In the genomic region with DNA sequence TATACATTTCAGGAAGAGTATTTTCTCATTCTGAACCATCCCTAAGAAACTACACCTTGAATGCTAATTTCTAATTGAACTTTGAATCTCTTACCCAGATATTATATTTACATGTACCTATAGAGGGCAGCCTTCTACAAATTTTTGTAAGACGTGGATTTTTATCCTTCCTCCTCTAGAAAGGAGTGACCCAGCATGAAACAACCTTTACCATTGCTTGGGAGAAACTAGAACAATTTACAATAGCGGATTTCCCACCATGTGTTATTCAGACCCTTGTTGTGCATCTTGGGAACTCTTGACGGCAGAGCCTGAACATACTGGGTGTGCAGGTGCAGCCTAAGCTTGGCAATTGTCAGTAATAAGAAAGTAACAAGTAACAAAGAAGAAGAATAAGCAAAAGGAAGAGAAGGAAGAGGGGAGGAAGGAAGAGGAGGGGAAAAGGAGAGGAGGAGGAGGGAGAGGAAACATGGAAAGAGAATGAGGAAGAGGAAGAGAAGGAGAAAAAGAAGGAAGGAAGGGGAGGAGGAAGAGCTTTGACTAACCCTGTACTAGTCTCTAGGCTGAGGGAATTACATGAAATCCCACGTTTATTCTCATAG, we compare ENCODE assay signal across 8 cellular contexts. TPM values are rescaled to one million over a fixed set of nuclear protein-coding genes. Genes with fewer than 3 reads are reported as not detected.
A peak's percentile ranks its signal among the peaks of the same experiment; 100 is the strongest.
DNase-seq lines count a peak whose midpoint lies in the region; ATAC-seq, FAIRE-seq and TF ChIP-seq lines count a peak whose summit lies in the region.

No MANE protein-coding gene starts in this region.

- no peaks in the 10 kb centered on the region for H3K9me1 ChIP-seq in K562 (ENCODE audit: control insufficient read depth, insufficient read depth, low read length)

- peak overlapping the region in 2 of 5 donors; percentile 18 to 52 for H3K4me3 Mint-ChIP-seq in immature natural killer cell

- H3K27ac ChIP-seq in K562 (ENCODE audit: extremely low read depth, low read depth, low read length): no peak overlapping the region

- no peaks in the 10 kb centered on the region; a peak in 2 of 5 replicates for H3K4me1 ChIP-seq in K562 (replicated peaks in 1 of 2; ENCODE audit: control insufficient read depth in 2 of 2, insufficient read depth in 2 of 2, low read length in 2 of 2)

- in situ Hi-C loops in K562 (cut with MboI): no loop called here

- POLR2A ChIA-PET in K562 (lab: Yijun Ruan, JAX): no interaction called here

- H3K79me2 ChIP-seq in K562 (ENCODE audit: control insufficient read depth, insufficient read depth, low read length): no peaks in the 10 kb centered on the region

- no peaks in the 10 kb centered on the region for H3K36me3 Mint-ChIP-seq in immature natural killer cell

- no peak overlapping the region for H3K4me3 ChIP-seq in K562

- no peaks in the 10 kb centered on the region for H4K20me1 ChIP-seq in K562 (replicated peaks; ENCODE audit: control insufficient read depth, insufficient read depth, low read length)

- CTCF ChIA-PET in K562 (lab: Yijun Ruan, JAX; ENCODE audit: low intra/inter-chr PET ratio): interaction anchor here (0.6 to 1.8 kb wide), 9 partner anchors 25 to 883 kb away, joined by 3 to 8 read pairs (median 4); no protein-coding TSS in a partner anchor

- no peak overlapping the region for H3K27ac Mint-ChIP-seq in immature natural killer cell

- H3K4me2 ChIP-seq in K562 (ENCODE audit: insufficient read depth, low read length): no peak overlapping the region

- DNase-seq in SIG-M5 treated with dmso at 0.1 percent for 504 hours (lab: John Stamatoyannopoulos, UW; ENCODE audit: unreplicated experiment) (peak; percentile 50), SIG-M5 (lab: John Stamatoyannopoulos, UW) (no peak), NCI-H460 (ENCODE audit: extremely low read depth, low read depth) (peak; percentile 23), K562 (ENCODE audit: extremely low read depth in 1 of 4, low spot score in 3 of 4) (peak in 2 of 4 experiments; percentile 10 to 16), immature natural killer cell (peak; percentile 33 to 39 (median 34)), superior temporal gyrus (ENCODE audit: extremely low spot score) (peak; percentile 73), NCI-H2227 treated with DMSO at 0.1 percent for 48 hours (lab: John Stamatoyannopoulos, UW) (no peak)

- peak; percentile 33 to 67 (median 45); a peak in 4 of 6 replicates for TF ChIP-seq CTCF in K562 (IDR thresholded peaks at IDR 0.05 in 2 of 3, conservative IDR thresholded peaks at IDR 0.05 in 1 of 3; ENCODE audit: insufficient read depth in 2 of 3, low read depth in 1 of 3, low read length in 3 of 3)

- H3K9me3 Mint-ChIP-seq in immature natural killer cell: peaks cover 0 to 3% (median 0%) of the 10 kb centered on the region in 6 donors

- no TSS peak for BruUV-seq in K562 (replicated peaks; lab: Mats Ljungman, UMichigan)

- H3K27me3 Mint-ChIP-seq in immature natural killer cell (ENCODE audit: low read depth in 3 of 3): peaks cover 0 to 4% (median 4%) of the 10 kb centered on the region in 3 donors

- H3K9me3 ChIP-seq in K562 (replicated peaks; ENCODE audit: control insufficient read depth, insufficient read depth, low read depth, low read length): no peaks in the 10 kb centered on the region

- no peak for TF ChIP-seq EP300 in K562 (IDR thresholded peaks at IDR 0.05; ENCODE audit: low read length)

- no peak overlapping the region for H2AFZ ChIP-seq in K562 (ENCODE audit: low read depth, low read length)

- WGBS in K562 (ENCODE audit: insufficient coverage, low coverage, missing lambda C conversion rate): 0% methylated on average over 4 of the region's 4 CpGs

- no peaks in the 10 kb centered on the region for H3K36me3 ChIP-seq in K562 (ENCODE audit: control insufficient read depth, insufficient read depth, low read length)

- TF ChIP-seq POLR2A in K562 (conservative IDR thresholded peaks at IDR 0.05): no peak

- TF ChIP-seq RAD21 in K562 (CRISPR knock-in tag; conservative IDR thresholded peaks at IDR 0.05 in 1 of 2, IDR thresholded peaks at IDR 0.05 in 1 of 2): peak; percentile 57 to 68

- no peak for FAIRE-seq in K562 (lab: Jason Lieb, UNC)

- no peaks in the 10 kb centered on the region for H3K27me3 ChIP-seq in K562 (ENCODE audit: control insufficient read depth in 2 of 2, insufficient read depth in 2 of 2, low read length in 2 of 2)

- ATAC-seq in HG02642 (IDR thresholded peaks at IDR 0.05; ENCODE audit: poor library complexity, unreplicated experiment) (peak; percentile 62), K562 (peak; percentile 77)

- peaks cover 24 to 32% of the 10 kb centered on the region in 2 donors for H3K4me1 Mint-ChIP-seq in immature natural killer cell

- intact Hi-C loops in K562 (cut with micrococcal nuclease): loop anchor here (1.0 to 10.0 kb wide), 7 partner anchors 48 to 875 kb away; no protein-coding TSS in a partner anchor

- no peak overlapping the region for H3K9ac ChIP-seq in K562 (ENCODE audit: insufficient read depth in 1 of 2, low read depth in 2 of 2, low read length in 2 of 2)

RNA-seq across cellular contexts. Expression of a gene that starts 10.8 kb away (rescaled TPM):
- total RNA-seq in NCI-H460 (2014; rRNA removed; shearing (Covaris generic)): not detected in 2 replicates
- not detected in 2 replicates for polyA plus RNA-seq in NCI-H460 (2014; cell fraction: nucleus; rRNA removed)
- total RNA-seq in K562 (2011; cell fraction: chromatin; rRNA removed; ENCODE audit: low replicate concordance): not detected in 2 replicates
- total RNA-seq in K562 (2011; cell fraction: nucleolus; rRNA removed): not detected in 2 replicates
- not detected in 2 replicates for total RNA-seq in K562 (2011; cell fraction: nucleoplasm; rRNA removed)
- total RNA-seq in K562 (2014; rRNA removed) (not detected in 2 replicates), K562 (2014; rRNA removed; fragmentation: Illumina TruSeq; extraction: Trizol) (not detected in 2 replicates), K562 (2015; rRNA removed; fragmentation: Illumina TruSeq; extraction: Trizol) (not detected in 2 replicates), K562 (2021) (not detected in 2 replicates)
- polyA plus RNA-seq in K562 (2011; rRNA removed) (not detected in 2 replicates), K562 (2014; fragmentation: Illumina TruSeq; extraction: Trizol) (not detected in 2 replicates), K562 (2014; fragmentation: Nextera tagmentation; extraction: Ambion mirVana) (not detected), K562 (2014; rRNA removed) (not detected in 2 replicates), immature natural killer cell (not detected)
- not detected in 2 replicates for polyA plus RNA-seq in K562 (2011; cell fraction: cytosol; rRNA removed)
- polyA plus RNA-seq in K562 (2011; cell fraction: nucleus; rRNA removed): not detected in 2 replicates
- polyA plus RNA-seq in K562 (2012): not detected in 2 replicates
- polyA minus RNA-seq in K562 (2011; rRNA and poly(A)+ RNA removed): not detected in 2 replicates
- polyA minus RNA-seq in K562 (2011; cell fraction: cytosol; rRNA and poly(A)+ RNA removed): not detected in 2 replicates
- not detected in 2 replicates for polyA minus RNA-seq in K562 (2011; cell fraction: nucleus; rRNA and poly(A)+ RNA removed)

RNA-seq across cellular contexts. Expression of a gene that starts 44.1 kb away (rescaled TPM):
- not detected in 2 replicates for total RNA-seq in NCI-H460 (2014; rRNA removed; shearing (Covaris generic))
- not detected in 2 replicates for polyA plus RNA-seq in NCI-H460 (2014; cell fraction: nucleus; rRNA removed)
- not detected in 2 replicates for total RNA-seq in K562 (2011; cell fraction: chromatin; rRNA removed; ENCODE audit: low replicate concordance)
- total RNA-seq in K562 (2011; cell fraction: nucleolus; rRNA removed): not detected in 2 replicates
- total RNA-seq in K562 (2011; cell fraction: nucleoplasm; rRNA removed): not detected in 2 replicates
- total RNA-seq in K562 (2014; rRNA removed) (not detected in 2 replicates), K562 (2014; rRNA removed; fragmentation: Illumina TruSeq; extraction: Trizol) (not detected in 2 replicates), K562 (2015; rRNA removed; fragmentation: Illumina TruSeq; extraction: Trizol) (not detected in 2 replicates), K562 (2021) (not detected in 2 replicates)
- polyA plus RNA-seq in K562 (2011; rRNA removed) (0.04 TPM in 1 of 2 replicates, not detected in the other), K562 (2014; fragmentation: Illumina TruSeq; extraction: Trizol) (not detected in 2 replicates), K562 (2014; fragmentation: Nextera tagmentation; extraction: Ambion mirVana) (not detected), K562 (2014; rRNA removed) (not detected in 2 replicates), immature natural killer cell (under 1 TPM in 1 of 3 donors, not detected in 2; 0.21 TPM)
- 0.03 TPM in 1 of 2 replicates, not detected in the other for polyA plus RNA-seq in K562 (2011; cell fraction: cytosol; rRNA removed)
- not detected in 2 replicates for polyA plus RNA-seq in K562 (2011; cell fraction: nucleus; rRNA removed)
- polyA plus RNA-seq in K562 (2012): not detected in 2 replicates
- 0.07 TPM in 1 of 2 replicates, not detected in the other for polyA minus RNA-seq in K562 (2011; rRNA and poly(A)+ RNA removed)
- polyA minus RNA-seq in K562 (2011; cell fraction: cytosol; rRNA and poly(A)+ RNA removed): not detected in 2 replicates
- polyA minus RNA-seq in K562 (2011; cell fraction: nucleus; rRNA and poly(A)+ RNA removed): not detected in 2 replicates

RNA-seq across cellular contexts. Expression of a gene that starts 45.7 kb away (rescaled TPM):
- total RNA-seq in NCI-H460 (2014; rRNA removed; shearing (Covaris generic)): not detected in 2 replicates
- not detected in 2 replicates for polyA plus RNA-seq in NCI-H460 (2014; cell fraction: nucleus; rRNA removed)
- total RNA-seq in K562 (2011; cell fraction: chromatin; rRNA removed; ENCODE audit: low replicate concordance): not detected in 2 replicates
- not detected in 2 replicates for total RNA-seq in K562 (2011; cell fraction: nucleolus; rRNA removed)
- total RNA-seq in K562 (2011; cell fraction: nucleoplasm; rRNA removed): not detected in 2 replicates
- not detected in 2 replicates for total RNA-seq in K562 (2014; rRNA removed)
- total RNA-seq in K562 (2014; rRNA removed; fragmentation: Illumina TruSeq; extraction: Trizol): not detected in 2 replicates
- total RNA-seq in K562 (2015; rRNA removed; fragmentation: Illumina TruSeq; extraction: Trizol): not detected in 2 replicates
- not detected in 2 replicates for total RNA-seq in K562 (2021)
- not detected in 2 replicates for polyA plus RNA-seq in K562 (2011; rRNA removed)
- polyA plus RNA-seq in K562 (2011; cell fraction: cytosol; rRNA removed): not detected in 2 replicates
- polyA plus RNA-seq in K562 (2011; cell fraction: nucleus; rRNA removed): not detected in 2 replicates
- not detected in 2 replicates for polyA plus RNA-seq in K562 (2012)
- polyA plus RNA-seq in K562 (2014; fragmentation: Illumina TruSeq; extraction: Trizol): not detected in 2 replicates
- not detected for polyA plus RNA-seq in K562 (2014; fragmentation: Nextera tagmentation; extraction: Ambion mirVana)
- not detected in 2 replicates for polyA plus RNA-seq in K562 (2014; rRNA removed)
- not detected in 2 replicates for polyA minus RNA-seq in K562 (2011; rRNA and poly(A)+ RNA removed)
- polyA minus RNA-seq in K562 (2011; cell fraction: cytosol; rRNA and poly(A)+ RNA removed): not detected in 2 replicates
- polyA minus RNA-seq in K562 (2011; cell fraction: nucleus; rRNA and poly(A)+ RNA removed): not detected in 2 replicates
- not detected for polyA plus RNA-seq in immature natural killer cell

Comparison
In these comparisons a context has a peak if more than half of its experiments do, and no peak if none do; other contexts are left out.
1. DNase-seq: peak in SIG-M5 treated with dmso at 0.1 percent for 504 hours (single experiment), NCI-H460 (single experiment), immature natural killer cell (3 of 3) and superior temporal gyrus (single experiment); none in SIG-M5 (single experiment) and NCI-H2227 treated with DMSO at 0.1 percent for 48 hours (single experiment).